ENCODE assay signal across 31 cellular contexts in the genomic region with DNA sequence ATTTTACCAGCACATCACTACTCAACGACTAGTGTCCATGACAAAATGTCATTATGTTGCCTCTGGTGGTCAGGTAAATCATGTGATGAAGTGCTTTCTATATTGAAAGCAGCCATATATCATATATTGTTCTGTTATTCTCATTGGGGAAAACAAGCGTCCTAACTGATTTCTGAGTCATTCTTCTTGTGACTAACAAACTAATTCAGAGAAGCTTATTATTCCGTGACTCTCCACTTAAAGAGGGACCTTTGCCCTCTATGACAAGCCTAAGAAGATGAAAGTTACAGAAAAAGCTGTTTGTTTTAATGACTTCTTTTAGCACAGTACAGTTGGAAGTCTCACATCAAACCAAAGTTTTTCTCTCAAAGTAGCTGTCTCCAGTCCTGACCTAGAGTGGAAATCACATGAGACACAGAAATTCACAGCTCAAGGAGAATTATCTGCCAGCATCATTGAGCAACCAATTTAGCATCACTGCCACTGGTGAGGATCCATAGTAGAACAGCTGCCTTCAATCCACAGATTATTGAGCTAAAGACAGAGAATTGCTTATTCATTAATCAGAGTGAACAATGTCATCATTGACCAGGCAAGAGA. TPM values are rescaled to one million over a fixed set of nuclear protein-coding genes. Genes with fewer than 3 reads are reported as not detected.
A peak's percentile ranks its signal among the peaks of the same experiment; 100 is the strongest.
DNase-seq lines count a peak whose midpoint lies in the region; ATAC-seq, FAIRE-seq and TF ChIP-seq lines count a peak whose summit lies in the region.
"Had no signal": no experiment of that assay in that cellular context is flagged by ENCODE, and none has a peak within 500 bp of the region (broad histone marks: within the 10 kb centered on the region; RNA-seq: fewer than 3 reads in every experiment).

No MANE protein-coding gene starts in this region.

- no peaks in the 10 kb centered on the region for H4K20me1 ChIP-seq in astrocyte (ENCODE audit: insufficient read depth, low read length)

- TF ChIP-seq CTCF in HFFc6 (IDR thresholded peaks at IDR 0.05) (no peak), astrocyte (IDR thresholded peaks at IDR 0.05; ENCODE audit: insufficient read depth, low read depth, low read length) (no peak)

- H2AFZ ChIP-seq in astrocyte (ENCODE audit: low read depth, low read length), result no peak overlapping the region
- H2AFZ ChIP-seq: neural progenitor cell, parathyroid adenoma had no signal

- H3K4me3 ChIP-seq in astrocyte (ENCODE audit: insufficient read depth, low read depth, low read length), result no peak overlapping the region
- H3K4me3 ChIP-seq: dorsolateral prefrontal cortex, heart left ventricle, K562, lung, neural progenitor cell, sigmoid colon, testis, uterus had no signal

- no peaks in the 10 kb centered on the region for H3K36me3 ChIP-seq in astrocyte (ENCODE audit: insufficient read depth, low read length)
- H3K36me3 ChIP-seq: heart left ventricle, neural progenitor cell, sigmoid colon, uterus had no signal

- no peak overlapping the region for H3K27ac Mint-ChIP-seq in HFFc6
- no peak overlapping the region for H3K27ac Mint-ChIP-seq in astrocyte (ENCODE audit: unreplicated experiment)
- H3K27ac Mint-ChIP-seq: activated CD8-positive, alpha-beta T cell treated with anti-CD3 and anti-CD28 coated beads for 36 hours; activated naive CD4-positive, alpha-beta T cell treated with anti-CD3 and anti-CD28 coated beads, Interleukin-2, amount 50 U/mL, for 24 hours; activated T-helper 2 cell treated with anti-CD3 and anti-CD28 coated beads, Interferon-gamma antibody, Interleukin-2, Interleukin-4, amounts not matched to agents 10 μg/mL and 5 μg/mL and 100 μg/mL, durations not matched to agents 14 hours and 24 hours and 36 hours; neural progenitor cell had no signal

- no peaks in the 10 kb centered on the region for H3K27me3 ChIP-seq in astrocyte (ENCODE audit: insufficient read depth, low read length)
- H3K27me3 ChIP-seq: neural progenitor cell, sigmoid colon, testis, uterus had no signal

- H3K36me3 Mint-ChIP-seq in HFFc6 (ENCODE audit: low read depth) (no peaks in the 10 kb centered on the region), astrocyte (ENCODE audit: low read depth, unreplicated experiment) (no peaks in the 10 kb centered on the region)
- H3K36me3 Mint-ChIP-seq: activated naive CD4-positive, alpha-beta T cell treated with anti-CD3 and anti-CD28 coated beads, Interleukin-2, amount 50 U/mL, for 24 hours; neural progenitor cell had no signal

- peak; percentile 91 for FAIRE-seq in astrocyte (lab: Jason Lieb, UNC)
- FAIRE-seq: D721Med, GM12891, HTR-8/SVneo, K562 had no signal

- no peak overlapping the region for H3K9ac ChIP-seq in astrocyte (ENCODE audit: low read length)
- H3K9ac ChIP-seq: neural progenitor cell, parathyroid adenoma had no signal

- H3K4me1 Mint-ChIP-seq in HFFc6 (ENCODE audit: low read depth) (no peaks in the 10 kb centered on the region; the same call in 1 of the 2 replicates), astrocyte (ENCODE audit: low read depth, unreplicated experiment) (peaks cover 6% of the 10 kb centered on the region)
- H3K4me1 Mint-ChIP-seq: activated naive CD4-positive, alpha-beta T cell treated with anti-CD3 and anti-CD28 coated beads, Interleukin-2, amount 50 U/mL, for 24 hours; neural progenitor cell had no signal

- DNase-seq in HFFc6, result peak; percentile 1
- DNase-seq in astrocyte (ENCODE audit: low read depth), result no peak
- peak; percentile 40 for DNase-seq in globus pallidus (ENCODE audit: low spot score)
- peak; percentile 12 for DNase-seq in superior temporal gyrus (ENCODE audit: extremely low spot score)
- DNase-seq in amygdala (lab: John Stamatoyannopoulos, UW), result no peak
- DNase-seq in SW 1271 (lab: John Stamatoyannopoulos, UW), result no peak
- DNase-seq: activated CD8-positive, alpha-beta T cell treated with anti-CD3 and anti-CD28 coated beads for 36 hours; central memory CD4-positive, alpha-beta T cell; dorsolateral prefrontal cortex; heart left ventricle; NCI-H1417 treated with DMSO at 0.1 percent for 48 hours; NCI-H2081; NCI-H226; NCI-H748 treated with DMSO at 0.1 percent for 48 hours; RPMI8226; sigmoid colon; stimulated activated CD4-positive, alpha-beta T cell treated with anti-CD3 and anti-CD28 coated beads, Interleukin-15, amount 100 ng/mL, for 24 hours; stimulated activated naive CD4-positive, alpha-beta T cell treated with Interleukin-2 at 50 U/mL for 16 hours; T-helper 1 cell; testis; uterus had no signal

- H3K4me2 ChIP-seq in astrocyte (ENCODE audit: low read length), result no peak overlapping the region
- H3K4me2 ChIP-seq: neural progenitor cell had no signal

- no peaks in the 10 kb centered on the region for H3K9me3 Mint-ChIP-seq in HFFc6
- H3K9me3 Mint-ChIP-seq in astrocyte (ENCODE audit: unreplicated experiment), result peaks cover 3% of the 10 kb centered on the region
- H3K9me3 Mint-ChIP-seq: activated CD8-positive, alpha-beta T cell treated with anti-CD3 and anti-CD28 coated beads for 36 hours; activated naive CD4-positive, alpha-beta T cell treated with anti-CD3 and anti-CD28 coated beads, Interleukin-2, amount 50 U/mL, for 24 hours; activated T-helper 2 cell treated with anti-CD3 and anti-CD28 coated beads, Interferon-gamma antibody, Interleukin-2, Interleukin-4, amounts not matched to agents 10 μg/mL and 5 μg/mL and 100 μg/mL, durations not matched to agents 14 hours and 24 hours and 36 hours had no signal

- no peaks in the 10 kb centered on the region for H3K9me3 ChIP-seq in astrocyte (ENCODE audit: insufficient read depth, low read depth, low read length)
- H3K9me3 ChIP-seq: heart left ventricle, sigmoid colon, testis, uterus had no signal

- no peak for ATAC-seq in HG03457 (IDR thresholded peaks at IDR 0.05; ENCODE audit: unreplicated experiment)
- ATAC-seq: activated CD8-positive, alpha-beta T cell treated with anti-CD3 and anti-CD28 coated beads for 36 hours; heart left ventricle; K562 had no signal

- no peak overlapping the region for H3K4me3 Mint-ChIP-seq in HFFc6
- H3K4me3 Mint-ChIP-seq in astrocyte (ENCODE audit: unreplicated experiment), result no peak overlapping the region
- H3K4me3 Mint-ChIP-seq: activated CD8-positive, alpha-beta T cell treated with anti-CD3 and anti-CD28 coated beads for 36 hours; activated naive CD4-positive, alpha-beta T cell treated with anti-CD3 and anti-CD28 coated beads, Interleukin-2, amount 50 U/mL, for 24 hours; neural progenitor cell had no signal

- no peak overlapping the region for H3K27ac ChIP-seq in astrocyte (ENCODE audit: low read depth, low read length)
- H3K27ac ChIP-seq: dorsolateral prefrontal cortex, heart left ventricle, neural progenitor cell, parathyroid adenoma, sigmoid colon, testis, uterus had no signal

- H3K27me3 Mint-ChIP-seq in HFFc6 (ENCODE audit: insufficient read depth), result peaks cover 4% of the 10 kb centered on the region
- H3K27me3 Mint-ChIP-seq in astrocyte (ENCODE audit: low read depth, unreplicated experiment), result no peaks in the 10 kb centered on the region
- H3K27me3 Mint-ChIP-seq: activated CD8-positive, alpha-beta T cell treated with anti-CD3 and anti-CD28 coated beads for 36 hours; activated naive CD4-positive, alpha-beta T cell treated with anti-CD3 and anti-CD28 coated beads, Interleukin-2, amount 50 U/mL, for 24 hours had no signal

- no peaks in the 10 kb centered on the region for H3K79me2 ChIP-seq in astrocyte (ENCODE audit: insufficient read depth, low read length)
- H3K79me2 ChIP-seq: parathyroid adenoma had no signal

- H3K4me1 ChIP-seq in astrocyte (ENCODE audit: insufficient read depth, low read length), result no peaks in the 10 kb centered on the region
- H3K4me1 ChIP-seq: heart left ventricle, neural progenitor cell, parathyroid adenoma, sigmoid colon, testis, uterus had no signal

RNA-seq across cellular contexts. Expression of a gene that starts 36.4 kb away (rescaled TPM):
- under 1 TPM; 0.41 to 0.94 (median 0.58) TPM for total RNA-seq in HFFc6 (2021; fragmentation: NEBNext Ultra II Directional; extraction: Animal tissue kit (Norgen Biotek cat#: 25700))
- total RNA-seq in astrocyte, result 0.27 TPM in 1 of 2 replicates, not detected in the other

Comparison
In these comparisons a context has a peak if more than half of its experiments do, and no peak if none do; other contexts are left out.
1. DNase-seq: peak in HFFc6 (single experiment), globus pallidus (single experiment) and superior temporal gyrus (single experiment); none in astrocyte (single experiment), amygdala (0 of 56) and SW 1271 (0 of 2).